1 cellular context compared by ENCODE assay signal in genomic region chr14:95998656-95999055, GRCh38.
TF ChIP-seq lines count a peak whose summit lies in the region.

No MANE protein-coding gene starts in this region.

TF ChIP-seq in GM23338, 12 proteins besides CTCF, POLR2A, EP300 and RAD21 (continued from another document):
- TF ChIP-seq ZNF462 (CRISPR knock-in tag; IDR thresholded peaks at IDR 0.05) = no peak
- TF ChIP-seq EZH2 (IDR thresholded peaks at IDR 0.05; ENCODE audit: low read depth, unreplicated experiment) = no peak
- no peak for TF ChIP-seq ZNF331 (CRISPR knock-in tag; IDR thresholded peaks at IDR 0.05; ENCODE audit: low read depth)
- no peak for TF ChIP-seq STAT1 (IDR thresholded peaks at IDR 0.05; ENCODE audit: unreplicated experiment)
